Comparison of ENCODE assay signal across 8 cellular contexts in genomic region chr7:23462846-23463245, GRCh38. TPM values are rescaled to one million over a fixed set of nuclear protein-coding genes. Genes with fewer than 3 reads are reported as not detected.
A peak's percentile ranks its signal among the peaks of the same experiment; 100 is the strongest.
DNase-seq lines count a peak whose midpoint lies in the region; ATAC-seq and TF ChIP-seq lines count a peak whose summit lies in the region.

No MANE protein-coding gene starts in this region.

- peaks cover 0 to 41% of the 10 kb centered on the region in 2 experiments; a peak in 2 of 4 replicates for H3K79me1 ChIP-seq in IMR-90 (ENCODE audit: low read depth in 1 of 2, low read length in 2 of 2)

- peaks cover 83% of the 10 kb centered on the region for H4K20me1 ChIP-seq in IMR-90 (ENCODE audit: insufficient read depth, low read length)

- TF ChIP-seq RAD21 in IMR-90 (IDR thresholded peaks at IDR 0.05; ENCODE audit: low read length), result peak; percentile 66

- no peak for TF ChIP-seq POLR2A in IMR-90 (IDR thresholded peaks at IDR 0.05; ENCODE audit: low read depth, low read length)

- H3K27ac Mint-ChIP-seq in brain, result peak overlapping the region in 4 of 5 experiments; percentile 9 to 68 (median 28)

- H3K36me3 ChIP-seq in IMR-90 (ENCODE audit: control insufficient read depth, insufficient read depth, low read length), result no peaks in the 10 kb centered on the region

- H3K4me2 ChIP-seq in IMR-90 (ENCODE audit: low read depth, low read length), result peak overlapping the region; percentile 4; the same call in 1 of the 2 replicates

- H4K8ac ChIP-seq in IMR-90 (ENCODE audit: low read depth in 2 of 2, low read length in 2 of 2), result no peak overlapping the region

- no peak overlapping the region for H2BK120ac ChIP-seq in IMR-90 (ENCODE audit: low read depth, low read length)

- H3K18ac ChIP-seq in IMR-90 (ENCODE audit: low read depth, low read length), result no peak overlapping the region

- CTCF ChIA-PET in IMR-90 (lab: Yijun Ruan, JAX), result interaction anchor here (0.6 to 1.2 kb wide), 4 partner anchors 45 to 190 kb away, joined by 3 to 4 read pairs (median 4); no protein-coding TSS in a partner anchor

- H3K14ac ChIP-seq in IMR-90 (replicated peaks; ENCODE audit: low read depth, low read length), result no peak overlapping the region

- H3K9me3 ChIP-seq in IMR-90 (ENCODE audit: control insufficient read depth, insufficient read depth, low read length), result no peaks in the 10 kb centered on the region

- H3K27ac ChIP-seq in IMR-90 (ENCODE audit: insufficient read depth, low read length), result no peak overlapping the region

- peak overlapping the region; percentile 6 for H2BK5ac ChIP-seq in IMR-90 (ENCODE audit: low read depth, low read length, poor library complexity, severe bottlenecking)

- peaks cover 13% of the 10 kb centered on the region for H3K4me1 ChIP-seq in IMR-90 (ENCODE audit: control insufficient read depth, insufficient read depth, low read length)

- dilution Hi-C loops in IMR-90 (cut with HindIII; ENCODE audit: low sequenced_read_pairs, unreplicated experiment), result no loop called here

- no peak overlapping the region for H3K56ac ChIP-seq in IMR-90 (ENCODE audit: extremely low read depth, insufficient read depth, low read length)

- H4K5ac ChIP-seq in IMR-90 (ENCODE audit: low read depth, low read length), result no peak overlapping the region

- peak; percentile 50 for TF ChIP-seq CTCF in IMR-90 (conservative IDR thresholded peaks at IDR 0.05; ENCODE audit: low read depth, low read length)
- peak; percentile 21 to 45 for TF ChIP-seq CTCF in brain (conservative IDR thresholded peaks at IDR 0.05)

- H3K9me3 Mint-ChIP-seq in brain, result peaks cover 0 to 3% (median 0%) of the 10 kb centered on the region in 5 experiments

- no peak overlapping the region for H3K9ac ChIP-seq in IMR-90 (ENCODE audit: low read depth, low read length)

- peaks cover 62% of the 10 kb centered on the region for H3K36me3 Mint-ChIP-seq in brain

- no peaks in the 10 kb centered on the region for H3K27me3 ChIP-seq in IMR-90 (ENCODE audit: control insufficient read depth, insufficient read depth, low read length)

- intact Hi-C loops in IMR-90 (cut with micrococcal nuclease), result no loop called here

- DNase-seq in COR-L47 (lab: John Stamatoyannopoulos, UW) (peak; percentile 41), IMR-90 (peak; percentile 67), lung microvascular endothelial cell (ENCODE audit: low read depth in 2 of 2) (peak; percentile 56 to 86), NCI-H774 (lab: John Stamatoyannopoulos, UW) (no peak), LoVo (ENCODE audit: low spot score) (no peak), NCI-H2081 treated with DMSO at 0.1 percent for 48 hours (lab: John Stamatoyannopoulos, UW) (no peak)

- no peak overlapping the region for H2BK20ac ChIP-seq in IMR-90 (ENCODE audit: low read depth, low read length)

- WGBS in IMR-90 (ENCODE audit: extremely low coverage in 2 of 2, insufficient read length in 1 of 2), 2 experiments, result no CpG with 5 or more reads among the region's 2 CpGs

- peaks cover 4% of the 10 kb centered on the region for H3K27me3 Mint-ChIP-seq in brain

- no peak overlapping the region for H3K4ac ChIP-seq in IMR-90 (ENCODE audit: low read depth, low read length)

- in situ Hi-C loops in IMR-90 (cut with MboI; ENCODE audit: low sequenced_read_pairs), result no loop called here

- no peak overlapping the region for H2AFZ ChIP-seq in IMR-90 (replicated peaks; ENCODE audit: low read length, poor library complexity)

- ATAC-seq in IMR-90 (ENCODE audit: low read depth) (peak; percentile 24; the same call in 1 of the 2 replicates), GM19467 (IDR thresholded peaks at IDR 0.05; ENCODE audit: unreplicated experiment) (no peak)

- peak overlapping the region; percentile 2 to 65 (median 50) for H3K4me3 Mint-ChIP-seq in brain

- no peak overlapping the region for H4K91ac ChIP-seq in IMR-90 (ENCODE audit: insufficient read depth, low read depth, low read length)

- POLR2A ChIA-PET in IMR-90 (lab: Charles Lee; ENCODE audit: unreplicated experiment), result no interaction called here

- no peak overlapping the region for H3K4me3 ChIP-seq in IMR-90 (ENCODE audit: insufficient read depth, low read depth, low read length)

- no peak overlapping the region for H3K23ac ChIP-seq in IMR-90 (ENCODE audit: low read depth, low read length)

- H2AK9ac ChIP-seq in IMR-90 (replicated peaks; ENCODE audit: low read depth, low read length, poor library complexity), result no peak overlapping the region

- peaks cover 69% of the 10 kb centered on the region for H3K4me1 Mint-ChIP-seq in brain

- no peak overlapping the region for H2AK5ac ChIP-seq in IMR-90 (ENCODE audit: low read depth, low read length)

- peaks cover 5% of the 10 kb centered on the region for H3K9me1 ChIP-seq in IMR-90 (ENCODE audit: insufficient read depth, low read length)

- no peak overlapping the region for H2BK15ac ChIP-seq in IMR-90 (ENCODE audit: low read depth, low read length)

- BruUV-seq in IMR-90 (replicated peaks; lab: Mats Ljungman, UMichigan), result no TSS peak

TF ChIP-seq in IMR-90, 13 proteins besides CTCF, POLR2A, EP300 and RAD21:
- TF ChIP-seq USF2 (IDR thresholded peaks at IDR 0.05; ENCODE audit: low read depth, low read length) (no peak), SMC3 (IDR thresholded peaks at IDR 0.05; ENCODE audit: low read depth, low read length) (peak; percentile 67)

RNA-seq across cellular contexts. Expression of gene IGF2BP3, which starts 7.4 kb away (rescaled TPM):
- total RNA-seq in IMR-90 (2012; rRNA removed), result 59.3 and 94.2 TPM in 2 replicates
- 47.6 and 50.9 TPM in 2 replicates for polyA plus RNA-seq in IMR-90 (2012; rRNA removed)
- polyA plus RNA-seq in IMR-90 (2012; cell fraction: cytosol; rRNA removed), result 13.2 and 16.4 TPM in 2 replicates
- 34.2 and 98.3 TPM in 2 replicates for polyA plus RNA-seq in IMR-90 (2012; cell fraction: nucleus; rRNA removed; ENCODE audit: low replicate concordance)
- polyA plus RNA-seq in brain (ENCODE audit: insufficient read depth, low read depth, low replicate concordance), result not detected
- 6.0 and 23.1 TPM in 2 replicates for total RNA-seq in lung microvascular endothelial cell

Comparison
In these comparisons a context has a peak if more than half of its experiments do, and no peak if none do; other contexts are left out.
1. DNase-seq: peak in COR-L47 (single experiment), IMR-90 (single experiment) and lung microvascular endothelial cell (2 of 2); none in NCI-H774 (single experiment), LoVo (single experiment) and NCI-H2081 treated with DMSO at 0.1 percent for 48 hours (single experiment).